In genomic region chr12:95700316-95700785, GRCh38 we compare ENCODE assay signal across 9 cellular contexts.
DNase-seq lines count a peak whose midpoint lies in the region; ATAC-seq and TF ChIP-seq lines count a peak whose summit lies in the region.
"Had no signal": no experiment of that assay in that cellular context is flagged by ENCODE, and none has a peak within 500 bp of the region (broad histone marks: within the 10 kb centered on the region; RNA-seq: fewer than 3 reads in every experiment).

No MANE protein-coding gene starts in this region.

- H4K20me1 ChIP-seq in smooth muscle cell (ENCODE audit: low read depth) = no peaks in the 10 kb centered on the region

- CTCF ChIA-PET in activated CD4-positive, alpha-beta T cell treated with anti-CD3 and anti-CD28 coated beads for 36 hours (lab: Charles Lee) = no interaction called here
- CTCF ChIA-PET in Caco-2 (lab: Charles Lee) = no interaction called here

- no peaks in the 10 kb centered on the region for H3K79me2 ChIP-seq in smooth muscle cell (ENCODE audit: low read depth)

- peak; percentile 8 for DNase-seq in activated CD4-positive, alpha-beta T cell treated with anti-CD3 and anti-CD28 coated beads for 36 hours
- DNase-seq in activated CD4-positive, alpha-beta T cell treated with anti-CD3 and anti-CD28 coated beads, Interleukin-2, amount 50 U/mL, for 4 hours = no peak
- DNase-seq in RWPE2 (ENCODE audit: low spot score) = no peak
- DNase-seq in smooth muscle cell (lab: John Stamatoyannopoulos, UW; ENCODE audit: unreplicated experiment) = no peak
- DNase-seq in GF-D8 (lab: John Stamatoyannopoulos, UW) = no peak
- DNase-seq in nephron progenitor cell = no peak
- no peak for DNase-seq in Caco-2
- DNase-seq: naive B cell had no signal

- peak; percentile 33 for ATAC-seq in activated CD4-positive, alpha-beta T cell treated with anti-CD3 and anti-CD28 coated beads for 36 hours
- ATAC-seq in HG02885 (IDR thresholded peaks at IDR 0.05; ENCODE audit: poor library complexity, unreplicated experiment) = peak; percentile 97
- ATAC-seq in RWPE2 (ENCODE audit: low read depth) = peak; percentile 66

- intact Hi-C loops in activated CD4-positive, alpha-beta T cell treated with anti-CD3 and anti-CD28 coated beads for 36 hours (cut with DNase I, micrococcal nuclease) = no loop called here
- intact Hi-C loops in Caco-2 (cut with micrococcal nuclease; ENCODE audit: unreplicated experiment) = no loop called here

- H3F3A ChIP-seq in smooth muscle cell (ENCODE audit: low read depth) = no peaks in the 10 kb centered on the region

- peaks cover 13% of the 10 kb centered on the region for H3K27me3 Mint-ChIP-seq in activated CD4-positive, alpha-beta T cell treated with anti-CD3 and anti-CD28 coated beads for 36 hours
- H3K27me3 Mint-ChIP-seq in nephron progenitor cell (ENCODE audit: low read depth, poor library complexity) (peaks cover 2% of the 10 kb centered on the region), Caco-2 (ENCODE audit: insufficient read depth, unreplicated experiment) (no peaks in the 10 kb centered on the region)

- no peaks in the 10 kb centered on the region for H3K36me3 Mint-ChIP-seq in activated CD4-positive, alpha-beta T cell treated with anti-CD3 and anti-CD28 coated beads for 36 hours (ENCODE audit: low read depth)
- no peaks in the 10 kb centered on the region for H3K36me3 Mint-ChIP-seq in nephron progenitor cell (ENCODE audit: low read depth)
- H3K36me3 Mint-ChIP-seq in Caco-2 (ENCODE audit: insufficient read depth, unreplicated experiment) = peaks cover 53% of the 10 kb centered on the region

- no peaks in the 10 kb centered on the region for H3K27me3 ChIP-seq in RWPE2 (ENCODE audit: insufficient read depth, poor library complexity, severe bottlenecking)
- peaks cover 10% of the 10 kb centered on the region for H3K27me3 ChIP-seq in smooth muscle cell (ENCODE audit: low read depth)
- no peaks in the 10 kb centered on the region for H3K27me3 ChIP-seq in Caco-2 (replicated peaks; ENCODE audit: control insufficient read depth, insufficient read depth, low read length)

- H3K36me3 ChIP-seq in RWPE2 (ENCODE audit: low read depth) (0 out of 2 replicates have a peak, but pooled peaks cover 6% of the 10 kb centered on the region), smooth muscle cell (ENCODE audit: low read depth) (no peaks in the 10 kb centered on the region), Caco-2 (ENCODE audit: control insufficient read depth, insufficient read depth, low read length) (no peaks in the 10 kb centered on the region)

- no peak overlapping the region for H3K4me3 Mint-ChIP-seq in activated CD4-positive, alpha-beta T cell treated with anti-CD3 and anti-CD28 coated beads for 36 hours
- H3K4me3 Mint-ChIP-seq in nephron progenitor cell (no peak overlapping the region), Caco-2 (ENCODE audit: unreplicated experiment) (no peak overlapping the region)
- H3K4me3 Mint-ChIP-seq: naive B cell had no signal

- POLR2A ChIA-PET in activated CD4-positive, alpha-beta T cell treated with anti-CD3 and anti-CD28 coated beads for 36 hours (lab: Charles Lee) = no interaction called here
- POLR2A ChIA-PET in Caco-2 (lab: Charles Lee) = no interaction called here

- H3K9me3 Mint-ChIP-seq in activated CD4-positive, alpha-beta T cell treated with anti-CD3 and anti-CD28 coated beads for 36 hours (ENCODE audit: low read depth) = no peaks in the 10 kb centered on the region
- H3K9me3 Mint-ChIP-seq in nephron progenitor cell = no peaks in the 10 kb centered on the region
- H3K9me3 Mint-ChIP-seq in Caco-2 (ENCODE audit: unreplicated experiment) = no peaks in the 10 kb centered on the region
- H3K9me3 Mint-ChIP-seq: naive B cell had no signal

- H3K4me3 ChIP-seq in RWPE2 (ENCODE audit: severe bottlenecking) (no peak overlapping the region), smooth muscle cell (no peak overlapping the region), Caco-2 (ENCODE audit: low read depth, low read length) (no peak overlapping the region)

- WGBS in smooth muscle cell (ENCODE audit: low lambda C conversion rate) = 27% methylated on average over 7 of the region's 7 CpGs

- TF ChIP-seq CTCF in RWPE2 (IDR thresholded peaks at IDR 0.05; ENCODE audit: poor library complexity, severe bottlenecking) = no peak
- TF ChIP-seq CTCF in smooth muscle cell (IDR thresholded peaks at IDR 0.05; ENCODE audit: borderline replicate concordance, insufficient read depth, poor library complexity, severe bottlenecking) = no peak
- no peak for TF ChIP-seq CTCF in nephron progenitor cell (IDR thresholded peaks at IDR 0.05)
- TF ChIP-seq CTCF in Caco-2 (IDR thresholded peaks at IDR 0.05; ENCODE audit: insufficient read depth in 1 of 2, low read depth in 1 of 2, low read length in 1 of 2, severe bottlenecking in 1 of 2, unreplicated experiment in 1 of 2) = no peak

- no TSS peak for BruUV-seq in Caco-2 (replicated peaks; lab: Mats Ljungman, UMichigan)

- H2AFZ ChIP-seq in smooth muscle cell (ENCODE audit: low read depth) = no peak overlapping the region

- H3K9me3 ChIP-seq in RWPE2 (ENCODE audit: severe bottlenecking) (no peaks in the 10 kb centered on the region), smooth muscle cell (replicated peaks; ENCODE audit: low read depth) (no peaks in the 10 kb centered on the region), Caco-2 (no peaks in the 10 kb centered on the region)

- H3K4me1 Mint-ChIP-seq in activated CD4-positive, alpha-beta T cell treated with anti-CD3 and anti-CD28 coated beads for 36 hours = no peaks in the 10 kb centered on the region
- H3K4me1 Mint-ChIP-seq in nephron progenitor cell (no peaks in the 10 kb centered on the region), Caco-2 (ENCODE audit: low read depth, unreplicated experiment) (no peaks in the 10 kb centered on the region)

- H3K27ac ChIP-seq in RWPE2 (ENCODE audit: poor library complexity, severe bottlenecking) (peak overlapping the region; percentile 90), smooth muscle cell (ENCODE audit: low read depth) (peak overlapping the region; percentile 64)

- peak overlapping the region; percentile 7 for H3K4me2 ChIP-seq in smooth muscle cell

- no peak overlapping the region for H3K9ac ChIP-seq in smooth muscle cell (ENCODE audit: low read depth)

- no peak overlapping the region for H3K27ac Mint-ChIP-seq in activated CD4-positive, alpha-beta T cell treated with anti-CD3 and anti-CD28 coated beads for 36 hours
- no peak overlapping the region for H3K27ac Mint-ChIP-seq in nephron progenitor cell
- H3K27ac Mint-ChIP-seq in Caco-2 (ENCODE audit: unreplicated experiment) = no peak overlapping the region
- H3K27ac Mint-ChIP-seq: naive B cell had no signal

- peaks cover 9% of the 10 kb centered on the region for H3K4me1 ChIP-seq in RWPE2 (ENCODE audit: insufficient read depth, poor library complexity, severe bottlenecking)
- H3K4me1 ChIP-seq in smooth muscle cell (ENCODE audit: low read depth) = no peaks in the 10 kb centered on the region
- H3K4me1 ChIP-seq in Caco-2 = no peaks in the 10 kb centered on the region

Comparison
In these comparisons a context has a peak if more than half of its experiments do, and no peak if none do; other contexts are left out.
1. ATAC-seq: peak in every context shown above with its lines; median percentile 97 in HG02885; 66 in RWPE2; 33 in activated CD4-positive, alpha-beta T cell treated with anti-CD3 and anti-CD28 coated beads for 36 hours.